8 cellular contexts compared by ENCODE assay signal in the genomic region with DNA sequence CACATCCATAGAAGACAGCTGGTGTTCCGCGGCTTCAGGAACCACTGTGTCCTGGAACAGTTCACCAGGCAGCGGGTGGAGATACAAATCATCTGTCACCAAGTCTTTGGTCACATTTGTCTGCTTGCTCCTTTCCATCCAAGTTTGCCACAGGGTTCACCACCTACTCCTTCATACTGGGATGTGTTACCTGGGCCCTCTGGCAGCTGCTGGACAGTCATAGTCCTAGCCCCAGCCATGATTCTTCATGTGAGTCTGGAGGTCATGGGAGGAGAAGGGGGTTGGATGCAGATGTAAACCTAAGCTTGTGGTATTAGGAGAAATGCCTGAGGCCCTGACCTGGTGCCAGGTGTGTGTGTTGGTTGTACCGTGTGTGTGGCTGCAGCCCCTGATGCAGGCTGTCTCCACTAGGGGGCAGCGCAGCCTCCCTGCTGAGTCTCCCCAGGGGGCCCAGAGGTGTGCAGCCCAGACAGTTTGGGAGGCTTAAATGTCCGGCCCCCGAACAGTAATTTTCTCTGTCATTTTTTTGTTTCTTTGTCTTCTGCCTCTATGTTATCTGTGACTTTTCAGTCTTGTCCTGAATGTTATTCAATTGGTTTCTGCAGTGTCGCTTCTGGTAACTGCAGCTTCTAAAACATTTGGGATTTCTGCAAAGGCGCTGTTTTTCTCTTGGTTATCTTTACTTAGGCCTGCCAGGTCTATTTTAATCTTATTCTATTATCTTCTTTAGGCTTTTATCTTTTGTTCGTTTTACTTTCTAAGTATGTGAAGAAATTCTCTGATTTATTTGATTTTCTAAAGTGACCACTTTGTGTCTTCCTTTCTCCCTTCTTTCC. TPM values are rescaled to one million over a fixed set of nuclear protein-coding genes. Genes with fewer than 3 reads are reported as not detected.
DNase-seq lines count a peak whose midpoint lies in the region; ATAC-seq and TF ChIP-seq lines count a peak whose summit lies in the region.

No MANE protein-coding gene starts in this region.

- H3K9me2 ChIP-seq in Loucy (replicated peaks; ENCODE audit: low read depth, low read length): no peaks in the 10 kb centered on the region

- H3K9me3 ChIP-seq in Loucy (ENCODE audit: insufficient read depth, low read depth, low read length): no peaks in the 10 kb centered on the region
- no peaks in the 10 kb centered on the region for H3K9me3 ChIP-seq in colonic mucosa
- H3K9me3 ChIP-seq in psoas muscle: no peaks in the 10 kb centered on the region

- H2AFZ ChIP-seq in Loucy (ENCODE audit: low read length): no peak overlapping the region

- no peak overlapping the region for H3K27ac ChIP-seq in colonic mucosa
- H3K27ac ChIP-seq in psoas muscle: no peak overlapping the region

- no peaks in the 10 kb centered on the region for H3K4me1 ChIP-seq in Loucy (ENCODE audit: insufficient read depth, low read length, poor library complexity, severe bottlenecking)
- H3K4me1 ChIP-seq in colonic mucosa: no peaks in the 10 kb centered on the region
- H3K4me1 ChIP-seq in psoas muscle: no peaks in the 10 kb centered on the region

- no peaks in the 10 kb centered on the region for H3F3A ChIP-seq in Loucy (ENCODE audit: low read depth)

- DNase-seq in activated CD8-positive, alpha-beta memory T cell treated with anti-CD3 and anti-CD28 coated beads for 48 hours (ENCODE audit: low read depth in 2 of 3, low spot score in 2 of 3): peak in 2 of 3 experiments; percentile 1 to 9
- no peak for DNase-seq in activated CD8-positive, alpha-beta memory T cell treated with anti-CD3 and anti-CD28 coated beads for 24 hours
- DNase-seq in colonic mucosa: peak; percentile 42
- DNase-seq in psoas muscle: peak in 1 of 2 donors; percentile 18
- DNase-seq in NCI-H748 treated with DMSO at 0.1 percent for 48 hours (lab: John Stamatoyannopoulos, UW): no peak

- intact Hi-C loops in colonic mucosa (cut with DNase I) (loop anchor here (5.0 kb wide), 1 partner anchor 288 kb away; no protein-coding TSS in a partner anchor), psoas muscle (cut with DNase I) (no loop called here)

- no peaks in the 10 kb centered on the region for H3K36me3 ChIP-seq in Loucy (ENCODE audit: insufficient read depth, low read length)
- no peaks in the 10 kb centered on the region for H3K36me3 ChIP-seq in colonic mucosa
- H3K36me3 ChIP-seq in psoas muscle (ENCODE audit: insufficient read depth in 1 of 2, low read depth in 1 of 2): no peaks in the 10 kb centered on the region

- H3K9ac ChIP-seq in Loucy (ENCODE audit: low read depth, low read length, poor library complexity, severe bottlenecking) (no peak overlapping the region), colonic mucosa (ENCODE audit: low read depth in 2 of 2, low read length in 2 of 2) (no peak overlapping the region)

- no peaks in the 10 kb centered on the region for H3K79me2 ChIP-seq in Loucy (ENCODE audit: insufficient read depth, low read length)

- no peaks in the 10 kb centered on the region for H4K20me1 ChIP-seq in Loucy (ENCODE audit: insufficient read depth, low read length, poor library complexity, severe bottlenecking)

- no peak overlapping the region for H3K4me3 ChIP-seq in Loucy (ENCODE audit: low read length, poor library complexity, severe bottlenecking)
- H3K4me3 ChIP-seq in colonic mucosa: no peak overlapping the region
- H3K4me3 ChIP-seq in psoas muscle: no peak overlapping the region

- no peak for ATAC-seq in psoas muscle
- ATAC-seq in HG03095 (IDR thresholded peaks at IDR 0.05; ENCODE audit: unreplicated experiment): no peak
- ATAC-seq in GM21529 (IDR thresholded peaks at IDR 0.05; ENCODE audit: unreplicated experiment): no peak

- TF ChIP-seq CTCF in Loucy (conservative IDR thresholded peaks at IDR 0.05; ENCODE audit: low read length) (peak; percentile 84), colonic mucosa (IDR thresholded peaks at IDR 0.05) (peak; percentile 67), psoas muscle (IDR thresholded peaks at IDR 0.05) (peak; percentile 34)

- H3K4me2 ChIP-seq in Loucy (ENCODE audit: low read depth, low read length, poor library complexity, severe bottlenecking): no peak overlapping the region

- no peaks in the 10 kb centered on the region for H3K27me3 ChIP-seq in Loucy (ENCODE audit: insufficient read depth, low read length, poor library complexity, severe bottlenecking)
- no peaks in the 10 kb centered on the region for H3K27me3 ChIP-seq in colonic mucosa
- no peaks in the 10 kb centered on the region for H3K27me3 ChIP-seq in psoas muscle (ENCODE audit: insufficient read depth in 3 of 3, low read length in 2 of 3)

- 60 to 67% (median 63%) methylated on average over 10 of the region's 10 CpGs for WGBS in psoas muscle, 3 donors

RNA-seq across cellular contexts. Expression of gene NPS, which starts 14.8 kb away (rescaled TPM):
- total RNA-seq in colonic mucosa (not detected), psoas muscle (not detected)
- not detected for polyA plus RNA-seq in psoas muscle

Comparison
In these comparisons a context has a peak if more than half of its experiments do, and no peak if none do; other contexts are left out.
1. DNase-seq: peak in activated CD8-positive, alpha-beta memory T cell treated with anti-CD3 and anti-CD28 coated beads for 48 hours (2 of 3) and colonic mucosa (single experiment); none in activated CD8-positive, alpha-beta memory T cell treated with anti-CD3 and anti-CD28 coated beads for 24 hours (single experiment) and NCI-H748 treated with DMSO at 0.1 percent for 48 hours (single experiment).
2. CTCF ChIP-seq: peak in every context shown above with its lines; median percentile 84 in Loucy; 67 in colonic mucosa; 34 in psoas muscle.